35 cellular contexts compared by ENCODE assay signal in the genomic region with DNA sequence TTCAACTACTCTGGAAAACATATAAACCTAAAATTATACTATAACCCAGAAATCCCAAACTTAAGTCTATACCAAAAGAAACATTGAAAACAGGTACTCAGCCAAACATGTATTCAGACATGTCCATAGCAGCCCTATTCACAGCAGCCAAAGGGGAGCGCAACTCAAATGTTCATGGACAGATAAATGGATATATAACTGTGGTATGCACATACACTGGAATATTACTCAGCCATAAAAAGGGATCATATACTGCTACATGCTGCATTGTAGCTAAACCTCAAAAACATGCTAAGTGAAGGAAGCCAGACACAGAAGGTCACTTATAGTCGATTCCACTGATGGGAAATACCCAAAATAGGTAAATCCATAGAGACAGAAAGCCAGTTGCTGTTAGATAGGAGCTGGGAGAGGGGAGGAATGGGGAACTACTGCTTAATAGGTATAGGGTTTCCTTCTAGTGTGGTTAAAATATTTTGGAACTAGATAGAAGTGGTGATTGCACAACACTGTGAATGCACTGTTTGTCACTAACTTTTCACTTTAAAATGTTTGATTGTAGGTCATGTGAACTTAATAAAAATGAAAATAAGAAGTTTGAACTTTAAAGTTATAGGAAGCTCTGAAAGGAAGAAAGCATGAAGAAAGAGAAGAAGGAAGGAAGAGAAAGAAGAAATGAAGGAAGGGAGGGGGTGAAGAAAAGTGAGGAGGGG.
"Had no signal": no experiment of that assay in that cellular context is flagged by ENCODE, and none has a peak within 500 bp of the region (broad histone marks: within the 10 kb centered on the region; RNA-seq: fewer than 3 reads in every experiment).

No MANE protein-coding gene starts in this region.

- H3K4me3 ChIP-seq: adrenal gland, body of pancreas, breast epithelium had no signal

- H3K9me3 ChIP-seq: body of pancreas had no signal

- H3K27ac ChIP-seq: adrenal gland, body of pancreas, brain microvascular endothelial cell, breast epithelium, VCaP had no signal

- FAIRE-seq: astrocyte, colon, TTC549 had no signal

- H3K4me3 Mint-ChIP-seq: activated B cell treated with CpG ODN at 0.5 μM for 24 hours; activated CD4-positive, alpha-beta memory T cell treated with anti-CD3 and anti-CD28 coated beads for 36 hours; activated CD4-positive, alpha-beta T cell treated with anti-CD3 and anti-CD28 coated beads, Interleukin-2, amount 10 ng/mL, durations not matched to agents 24 days and 14 days; activated CD8-positive, alpha-beta T cell treated with anti-CD3 and anti-CD28 coated beads for 36 hours; activated naive CD8-positive, alpha-beta T cell treated with anti-CD3 and anti-CD28 coated beads for 36 hours; activated T-cell treated with anti-CD3 and anti-CD28 coated beads, Interleukin-2, amount 50 U/mL, for 4 hours; activated T-cell treated with anti-CD3 and anti-CD28 coated beads, Interleukin-2, amount 50 U/mL, for 72 hours; activated T-helper 1 cell treated with anti-CD3 and anti-CD28 coated beads, Interleukin-12 subunit alpha, Interleukin-12 subunit beta, Interleukin-2, Interleukin-4 antibody, amounts not matched to agents 30 ng/mL and 10 ng/mL and 1 ng/mL, durations not matched to agents 14 hours and 24 hours and 36 hours; activated T-helper 17 cell treated with anti-CD3 and anti-CD28 coated beads, Interleukin-2, amount 50 U/mL, for 72 hours; T-helper 1 cell treated with Interleukin-12 subunit alpha and Interleukin-12 subunit beta and Interleukin-4 antibody, amounts not matched to agents 30 μg/mL and 1 μg/mL, for 36 hours; T-helper 2 cell treated with Interferon-gamma antibody and Interleukin-4, amounts not matched to agents 5 μg/mL and 100 μg/mL, for 36 hours had no signal

- H3K27me3 Mint-ChIP-seq: activated B cell treated with CpG ODN at 0.5 μM for 24 hours; activated CD4-positive, alpha-beta memory T cell treated with anti-CD3 and anti-CD28 coated beads for 36 hours; activated CD4-positive, alpha-beta T cell treated with anti-CD3 and anti-CD28 coated beads, Interleukin-2, amount 10 ng/mL, durations not matched to agents 24 days and 14 days; activated CD8-positive, alpha-beta T cell treated with anti-CD3 and anti-CD28 coated beads for 36 hours; activated naive CD8-positive, alpha-beta T cell treated with anti-CD3 and anti-CD28 coated beads for 36 hours; activated T-helper 17 cell treated with anti-CD3 and anti-CD28 coated beads, Interleukin-2, amount 50 U/mL, for 72 hours had no signal

- H3K4me1 Mint-ChIP-seq: activated B cell treated with CpG ODN at 0.5 μM for 24 hours; activated CD4-positive, alpha-beta T cell treated with anti-CD3 and anti-CD28 coated beads, Interleukin-2, amount 10 ng/mL, durations not matched to agents 24 days and 14 days; activated naive CD8-positive, alpha-beta T cell treated with anti-CD3 and anti-CD28 coated beads for 36 hours; activated T-helper 17 cell treated with anti-CD3 and anti-CD28 coated beads, Interleukin-2, amount 50 U/mL, for 72 hours had no signal

- H3K36me3 Mint-ChIP-seq: activated CD4-positive, alpha-beta memory T cell treated with anti-CD3 and anti-CD28 coated beads for 36 hours; activated naive CD8-positive, alpha-beta T cell treated with anti-CD3 and anti-CD28 coated beads for 36 hours had no signal

- H3K27me3 ChIP-seq: adrenal gland, body of pancreas, brain microvascular endothelial cell, breast epithelium had no signal

- ATAC-seq: activated CD8-positive, alpha-beta T cell treated with anti-CD3 and anti-CD28 coated beads for 36 hours; activated naive CD4-positive, alpha-beta T cell treated with anti-CD3 and anti-CD28 coated beads, Interleukin-2, amount 50 U/mL, for 72 hours; activated T-cell treated with anti-CD3 and anti-CD28 coated beads, Interleukin-2, amount 50 U/mL, for 4 hours; activated T-cell treated with anti-CD3 and anti-CD28 coated beads, Interleukin-2, amount 50 U/mL, for 72 hours; activated T-helper 17 cell treated with anti-CD3 and anti-CD28 coated beads, Interleukin-2, amount 50 U/mL, for 72 hours; body of pancreas had no signal

- H3K36me3 ChIP-seq: adrenal gland, brain microvascular endothelial cell, breast epithelium had no signal

- H3K4me1 ChIP-seq: adrenal gland, body of pancreas, breast epithelium had no signal

- H3K27ac Mint-ChIP-seq: activated B cell treated with CpG ODN at 0.5 μM for 24 hours; activated CD4-positive, alpha-beta memory T cell treated with anti-CD3 and anti-CD28 coated beads for 36 hours; activated CD4-positive, alpha-beta T cell treated with anti-CD3 and anti-CD28 coated beads, Interleukin-2, amount 10 ng/mL, durations not matched to agents 24 days and 14 days; activated CD8-positive, alpha-beta T cell treated with anti-CD3 and anti-CD28 coated beads for 36 hours; activated naive CD4-positive, alpha-beta T cell treated with anti-CD3 and anti-CD28 coated beads, Interleukin-2, amount 50 U/mL, for 72 hours; activated naive CD8-positive, alpha-beta T cell treated with anti-CD3 and anti-CD28 coated beads for 36 hours; activated T-cell treated with anti-CD3 and anti-CD28 coated beads, Interleukin-2, amount 50 U/mL, for 72 hours; activated T-helper 1 cell treated with anti-CD3 and anti-CD28 coated beads, Interleukin-12 subunit alpha, Interleukin-12 subunit beta, Interleukin-2, Interleukin-4 antibody, amounts not matched to agents 30 ng/mL and 10 ng/mL and 1 ng/mL, durations not matched to agents 14 hours and 24 hours and 36 hours; activated T-helper 17 cell treated with anti-CD3 and anti-CD28 coated beads, Interleukin-2, amount 50 U/mL, for 72 hours; T-helper 1 cell treated with Interleukin-12 subunit alpha and Interleukin-12 subunit beta and Interleukin-4 antibody, amounts not matched to agents 30 μg/mL and 1 μg/mL, for 36 hours; T-helper 2 cell treated with Interferon-gamma antibody and Interleukin-4, amounts not matched to agents 5 μg/mL and 100 μg/mL, for 36 hours had no signal

- DNase-seq: activated B cell treated with CpG ODN at 0.5 μM for 24 hours; activated CD4-positive, alpha-beta memory T cell treated with anti-CD3 and anti-CD28 coated beads for 36 hours; activated CD4-positive, alpha-beta T cell treated with anti-CD3 and anti-CD28 coated beads for 4 hours; activated CD4-positive, alpha-beta T cell treated with anti-CD3 and anti-CD28 coated beads, Interleukin-2, amount 10 ng/mL, durations not matched to agents 24 days and 14 days; activated CD4-positive, alpha-beta T cell treated with anti-CD3 and anti-CD28 coated beads, Interleukin-2, amount 50 U/mL, for 1 hour; activated CD4-positive, alpha-beta T cell treated with anti-CD3 and anti-CD28 coated beads, Interleukin-2, amount 50 U/mL, for 4 hours; activated CD4-positive, CD25-positive, alpha-beta regulatory T cell treated with anti-CD3 and anti-CD28 coated beads, Interleukin-2, amount 50 U/mL, for 72 hours; activated CD8-positive, alpha-beta memory T cell treated with anti-CD3 and anti-CD28 coated beads, Interleukin-2, amount 50 U/mL, for 4 hours; activated CD8-positive, alpha-beta T cell treated with anti-CD3 and anti-CD28 coated beads for 36 hours; activated effector memory CD4-positive, alpha-beta T cell treated with anti-CD3 and anti-CD28 coated beads, Interleukin-2, amount 50 U/mL, for 16 hours; activated naive CD4-positive, alpha-beta T cell treated with anti-CD3 and anti-CD28 coated beads, Interleukin-2, amount 50 U/mL, for 16 hours; activated naive CD4-positive, alpha-beta T cell treated with Interleukin-2 at 50 U/mL for 16 hours; activated naive CD8-positive, alpha-beta T cell treated with anti-CD3 and anti-CD28 coated beads for 36 hours; activated T-cell treated with anti-CD3 and anti-CD28 coated beads for 4 hours; activated T-cell treated with anti-CD3 and anti-CD28 coated beads, Interleukin-2, amount 50 U/mL, for 1 hour; activated T-cell treated with anti-CD3 and anti-CD28 coated beads, Interleukin-2, amount 50 U/mL, for 4 hours; activated T-cell treated with anti-CD3 and anti-CD28 coated beads, Interleukin-2, amount 50 U/mL, for 72 hours; adrenal gland; amniotic stem cell; aorta; body of pancreas; brain microvascular endothelial cell; central memory CD4-positive, alpha-beta T cell; T-helper 2 cell; T-helper 9 cell had no signal
